ENCODE assay signal across 1 cellular context in the genomic region with DNA sequence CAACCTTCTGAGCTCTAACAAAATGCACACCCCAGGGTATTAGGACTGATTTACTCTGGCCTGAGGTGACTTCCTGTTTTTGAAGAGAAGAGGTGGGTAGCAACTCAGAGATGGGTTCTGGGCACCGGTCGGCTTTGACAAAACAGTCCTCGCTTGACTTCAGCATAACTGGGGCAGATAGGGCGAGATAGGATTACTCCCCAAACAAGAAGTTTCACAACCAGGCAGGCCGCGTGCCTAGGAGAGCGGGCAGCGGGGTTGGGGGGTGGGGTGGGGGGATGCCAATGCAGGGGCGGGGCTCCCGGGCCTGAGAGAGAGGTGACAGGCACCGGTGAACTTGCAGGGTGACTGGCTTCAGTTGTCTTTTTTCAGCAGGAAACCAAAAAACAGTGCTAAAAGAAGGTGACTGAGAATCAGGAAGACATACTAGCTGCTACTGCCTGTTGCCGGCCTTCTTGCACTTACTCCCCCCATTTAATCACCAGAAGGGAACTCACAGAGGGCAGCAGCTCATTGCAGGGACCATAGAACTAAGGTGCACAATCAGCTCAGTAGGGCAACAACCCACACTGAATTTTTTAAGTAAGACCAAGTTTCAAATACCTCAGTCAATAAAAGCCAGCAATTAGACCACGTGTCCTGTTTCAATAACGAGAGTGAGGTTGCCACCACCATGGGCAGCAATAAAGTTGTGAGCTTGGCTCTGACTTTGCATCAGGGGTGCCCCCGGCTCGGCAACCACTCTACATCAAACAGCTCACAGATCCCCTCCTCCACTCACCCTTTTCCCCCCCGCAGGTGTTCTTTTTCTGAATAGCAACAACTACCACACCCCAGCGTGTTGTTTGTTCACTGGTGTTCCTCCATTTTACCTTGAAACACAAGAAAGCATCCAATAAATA.
TF ChIP-seq lines count a peak whose summit lies in the region.

No MANE protein-coding gene starts in this region.

TF ChIP-seq in H1, 55 proteins besides CTCF, POLR2A, EP300 and RAD21 (continued from another document):
- TF ChIP-seq, protein P1, sequence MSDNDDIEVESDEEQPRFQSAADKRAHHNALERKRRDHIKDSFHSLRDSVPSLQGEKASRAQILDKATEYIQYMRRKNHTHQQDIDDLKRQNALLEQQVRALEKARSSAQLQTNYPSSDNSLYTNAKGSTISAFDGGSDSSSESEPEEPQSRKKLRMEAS (IDR thresholded peaks at IDR 0.05) = 0 out of 2 replicates have a peak, but pooled peaks have one; percentile 17
- no peak for TF ChIP-seq SUZ12 (IDR thresholded peaks at IDR 0.05; ENCODE audit: low read length)
